ENCODE assay signal across 8 cellular contexts in the genomic region with DNA sequence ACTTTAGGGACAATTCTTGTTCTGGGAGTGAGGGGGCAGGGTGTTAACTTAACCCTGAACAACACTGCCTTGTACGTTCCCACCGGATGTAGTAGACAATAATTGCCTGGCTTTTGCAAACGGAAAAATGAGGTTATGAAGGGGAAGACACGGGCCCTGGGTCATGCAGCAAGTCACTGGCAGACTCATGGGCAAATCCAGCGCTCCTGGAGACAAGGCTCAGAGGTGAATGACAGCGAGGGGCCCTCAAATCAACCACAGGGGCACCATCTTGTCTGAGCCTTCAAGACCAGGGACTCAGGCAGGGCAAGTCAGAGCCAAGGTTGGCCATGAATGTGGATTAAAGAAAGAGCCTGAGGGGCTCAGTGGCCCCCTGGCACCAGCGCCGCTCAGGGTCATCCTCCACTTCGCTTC. TPM values are rescaled to one million over a fixed set of nuclear protein-coding genes. Genes with fewer than 3 reads are reported as not detected.
DNase-seq lines count a peak whose midpoint lies in the region; ATAC-seq lines count a peak whose summit lies in the region.

No MANE protein-coding gene starts in this region.

- H3K4me1 ChIP-seq in mucosa of rectum (ENCODE audit: control insufficient read depth in 2 of 2, insufficient read depth in 2 of 2, low read length in 2 of 2), result peaks cover 23 to 44% of the 10 kb centered on the region in 2 donors

- H3K36me3 ChIP-seq in mucosa of rectum (ENCODE audit: control insufficient read depth in 2 of 2, insufficient read depth in 2 of 2, low read length in 2 of 2), result no peaks in the 10 kb centered on the region

- peak overlapping the region in 1 of 2 donors; percentile 59 for H3K9ac ChIP-seq in mucosa of rectum (ENCODE audit: low read depth in 1 of 2, low read length in 2 of 2)

- H3K36me3 Mint-ChIP-seq in activated naive CD8-positive, alpha-beta T cell treated with anti-CD3 and anti-CD28 coated beads for 36 hours, result peaks cover 38% of the 10 kb centered on the region

- in situ Hi-C loops in ACHN (cut with HindIII; ENCODE audit: low pct_ligation_motif_present, low pct_unique_long_range_greater_than_20kb, low sequenced_read_pairs), result no loop called here

- H3K9me3 ChIP-seq in mucosa of rectum (ENCODE audit: control insufficient read depth in 2 of 2, low read length in 2 of 2), result no peaks in the 10 kb centered on the region

- peaks cover 60% of the 10 kb centered on the region for H3K4me1 Mint-ChIP-seq in activated naive CD8-positive, alpha-beta T cell treated with anti-CD3 and anti-CD28 coated beads for 36 hours

- H3K27me3 ChIP-seq in mucosa of rectum (ENCODE audit: control insufficient read depth in 2 of 2, insufficient read depth in 2 of 2, low read length in 2 of 2), result no peaks in the 10 kb centered on the region

- DNase-seq in ACHN (peak; percentile 5), KG1 (lab: John Stamatoyannopoulos, UW) (peak; percentile 25), putamen (ENCODE audit: low spot score) (no peak), NCI-H128 (lab: John Stamatoyannopoulos, UW; ENCODE audit: unreplicated experiment) (no peak), NCI-H82 treated with DMSO at 0.1 percent for 48 hours (lab: John Stamatoyannopoulos, UW; ENCODE audit: unreplicated experiment) (no peak)
- peak; percentile 67 for DNase-seq in activated naive CD8-positive, alpha-beta T cell treated with anti-CD3 and anti-CD28 coated beads for 36 hours

- peaks cover 8% of the 10 kb centered on the region for H3K9me3 Mint-ChIP-seq in activated naive CD8-positive, alpha-beta T cell treated with anti-CD3 and anti-CD28 coated beads for 36 hours

- peak overlapping the region; percentile 97 for H3K27ac Mint-ChIP-seq in activated naive CD8-positive, alpha-beta T cell treated with anti-CD3 and anti-CD28 coated beads for 36 hours

- peak overlapping the region; percentile 93 for H3K4me3 Mint-ChIP-seq in activated naive CD8-positive, alpha-beta T cell treated with anti-CD3 and anti-CD28 coated beads for 36 hours

- ATAC-seq in GM19452 (IDR thresholded peaks at IDR 0.05; ENCODE audit: unreplicated experiment), result no peak

- H3K27ac ChIP-seq in mucosa of rectum (ENCODE audit: low read depth in 2 of 2, low read length in 2 of 2), result peak overlapping the region; percentile 48 to 86

- no peak overlapping the region for H3K4me3 ChIP-seq in mucosa of rectum (ENCODE audit: low read length in 2 of 2)

- no peaks in the 10 kb centered on the region for H3K27me3 Mint-ChIP-seq in activated naive CD8-positive, alpha-beta T cell treated with anti-CD3 and anti-CD28 coated beads for 36 hours

RNA-seq across cellular contexts. Expression of gene RASA3, which starts 2.8 kb away (rescaled TPM):
- total RNA-seq in activated naive CD8-positive, alpha-beta T cell treated with anti-CD3 and anti-CD28 coated beads for 36 hours, result 10 to 100 TPM; 25.6 to 26.5 TPM

RNA-seq across cellular contexts. Expression of gene CFAP97D2, which starts 49.4 kb away (rescaled TPM):
- total RNA-seq in activated naive CD8-positive, alpha-beta T cell treated with anti-CD3 and anti-CD28 coated beads for 36 hours, result not detected

Comparison
In these comparisons a context has a peak if more than half of its experiments do, and no peak if none do; other contexts are left out.
1. DNase-seq: peak in ACHN (single experiment), KG1 (single experiment) and activated naive CD8-positive, alpha-beta T cell treated with anti-CD3 and anti-CD28 coated beads for 36 hours (single experiment); none in putamen (single experiment), NCI-H128 (single experiment) and NCI-H82 treated with DMSO at 0.1 percent for 48 hours (single experiment).